8 cellular contexts compared by ENCODE assay signal in genomic region chr1:33152685-33153432, GRCh38. TPM values are rescaled to one million over a fixed set of nuclear protein-coding genes. Genes with fewer than 3 reads are reported as not detected.
DNase-seq lines count a peak whose midpoint lies in the region; ATAC-seq and TF ChIP-seq lines count a peak whose summit lies in the region.

No MANE protein-coding gene starts in this region.

- no peak overlapping the region for H3K27ac ChIP-seq in liver (ENCODE audit: low read depth in 1 of 2, low read length in 2 of 2)

- TF ChIP-seq CTCF in BE2C (IDR thresholded peaks at IDR 0.05; ENCODE audit: low read depth, low read length) = no peak
- no peak for TF ChIP-seq CTCF in cardiac fibroblast (IDR thresholded peaks at IDR 0.05; ENCODE audit: low read depth, low read length)
- no peak for TF ChIP-seq CTCF in liver (IDR thresholded peaks at IDR 0.05; ENCODE audit: low read depth, low read length, missing input control)

- H3K9me3 ChIP-seq in BE2C (no peaks in the 10 kb centered on the region), liver (ENCODE audit: control insufficient read depth in 4 of 4, low read length in 3 of 4) (no peaks in the 10 kb centered on the region)

- DNase-seq in BE2C = peak; percentile 92
- peak; percentile 81 for DNase-seq in NCI-H1092 treated with DMSO at 0.1 percent for 48 hours (lab: John Stamatoyannopoulos, UW)
- DNase-seq in cardiac fibroblast (ENCODE audit: low read depth in 2 of 2) = peak; percentile 92 to 95
- no peak for DNase-seq in SW480 (ENCODE audit: low spot score)
- DNase-seq in GF-D8 (lab: John Stamatoyannopoulos, UW) = no peak
- DNase-seq in SW 1271 (lab: John Stamatoyannopoulos, UW) = no peak

- 85% methylated on average over 2 of the region's 2 CpGs for WGBS in liver

- ATAC-seq in HG03521 (IDR thresholded peaks at IDR 0.05; ENCODE audit: unreplicated experiment) = no peak

- no peaks in the 10 kb centered on the region for H3K36me3 ChIP-seq in BE2C
- no peaks in the 10 kb centered on the region for H3K36me3 ChIP-seq in liver (ENCODE audit: control insufficient read depth in 4 of 4, insufficient read depth in 3 of 4, low read depth in 1 of 4, low read length in 3 of 4)

- TF ChIP-seq RAD21 in liver (IDR thresholded peaks at IDR 0.05) = peak in 1 of 2 donors; percentile 3

- H3K27me3 ChIP-seq in BE2C (no peaks in the 10 kb centered on the region), liver (ENCODE audit: control insufficient read depth in 4 of 4, insufficient read depth in 4 of 4, low read length in 3 of 4) (no peaks in the 10 kb centered on the region)

- H3K4me3 ChIP-seq in BE2C (ENCODE audit: low read depth, low read length) (no peak overlapping the region), cardiac fibroblast (replicated peaks in 1 of 2; ENCODE audit: low read depth in 2 of 2, low read length in 2 of 2) (no peak overlapping the region), liver (ENCODE audit: low read depth in 1 of 3, low read length in 3 of 3) (no peak overlapping the region)

- H3K9ac ChIP-seq in liver (ENCODE audit: low read depth in 1 of 2, low read length in 2 of 2) = no peak overlapping the region

- peaks cover 16% of the 10 kb centered on the region for H3K4me1 ChIP-seq in BE2C
- H3K4me1 ChIP-seq in liver (ENCODE audit: control insufficient read depth in 4 of 4, insufficient read depth in 4 of 4, low read length in 3 of 4) = no peaks in the 10 kb centered on the region

TF ChIP-seq in liver, 16 proteins besides CTCF, POLR2A, EP300 and RAD21:
- TF ChIP-seq SP1 (IDR thresholded peaks at IDR 0.05) = peak; percentile 48
- no peak for TF ChIP-seq EGR1 (IDR thresholded peaks at IDR 0.05; ENCODE audit: low read depth in 2 of 2)
- TF ChIP-seq NR2F2 (IDR thresholded peaks at IDR 0.05) = peak; percentile 72

RNA-seq across cellular contexts. Expression of gene TRIM62, which starts 29.0 kb away (rescaled TPM):
- polyA plus RNA-seq in BE2C (2012; ENCODE audit: insufficient read depth, insufficient read length, low read depth) = 13.3 TPM
- 1 to 10 TPM; 1.1 to 1.3 TPM for total RNA-seq in liver
- 1 to 10 TPM in 1 of 2 donors, under 1 TPM in 1; 0.60 to 1.2 TPM for polyA plus RNA-seq in liver

Comparison
In these comparisons a context has a peak if more than half of its experiments do, and no peak if none do; other contexts are left out.
1. DNase-seq: peak in BE2C (single experiment), NCI-H1092 treated with DMSO at 0.1 percent for 48 hours (single experiment) and cardiac fibroblast (2 of 2); none in SW480 (single experiment), GF-D8 (single experiment) and SW 1271 (0 of 2).